21 cellular contexts compared by ENCODE assay signal in genomic region chr7:128039487-128040099, GRCh38. TPM values are rescaled to one million over a fixed set of nuclear protein-coding genes. Genes with fewer than 3 reads are reported as not detected.
DNase-seq lines count a peak whose midpoint lies in the region; TF ChIP-seq lines count a peak whose summit lies in the region.
"Had no signal": no experiment of that assay in that cellular context is flagged by ENCODE, and none has a peak within 500 bp of the region (broad histone marks: within the 10 kb centered on the region; RNA-seq: fewer than 3 reads in every experiment).

No MANE protein-coding gene starts in this region.

- intact Hi-C loops in colonic mucosa (cut with DNase I): loop anchor here (10.0 kb wide), 1 partner anchor 165 kb away; no protein-coding TSS in a partner anchor

- H3K4me1 ChIP-seq in colonic mucosa: peaks cover 8% of the 10 kb centered on the region
- H3K4me1 ChIP-seq: Caco-2 had no signal

- no peak for TF ChIP-seq CTCF in colonic mucosa (IDR thresholded peaks at IDR 0.05)

- H3K4me3 ChIP-seq in colonic mucosa (no peak overlapping the region), MG63 (no peak overlapping the region)
- H3K4me3 ChIP-seq: GM23338 had no signal

- H3K9me3 ChIP-seq in colonic mucosa: no peaks in the 10 kb centered on the region
- no peaks in the 10 kb centered on the region for H3K9me3 ChIP-seq in MG63
- H3K9me3 ChIP-seq: Caco-2, SK-N-SH had no signal

- H3K36me3 ChIP-seq in colonic mucosa (no peaks in the 10 kb centered on the region), MG63 (no peaks in the 10 kb centered on the region)

- DNase-seq in NCI-H1092 treated with DMSO at 0.1 percent for 48 hours (lab: John Stamatoyannopoulos, UW) (peak; percentile 67), NCI-H1092 (lab: John Stamatoyannopoulos, UW) (no peak), NCI-H2227 (lab: John Stamatoyannopoulos, UW; ENCODE audit: unreplicated experiment) (peak; percentile 45), colonic mucosa (peak; percentile 37), NCI-H345 (lab: John Stamatoyannopoulos, UW) (no peak), dermis blood vessel endothelial cell (no peak), MG63 (no peak)
- DNase-seq: CD8-positive, alpha-beta T cell; H9; Kasumi-1; MV-4-11; NCI-H1694 treated with DMSO at 0.1 percent for 48 hours; NCI-H510A; PC-3; SK-N-SH; SW 1271 had no signal

- H3K27me3 ChIP-seq in colonic mucosa: no peaks in the 10 kb centered on the region
- H3K27me3 ChIP-seq in MG63: no peaks in the 10 kb centered on the region

- H3K27ac ChIP-seq in colonic mucosa: no peak overlapping the region
- H3K27ac ChIP-seq: 22Rv1, C4-2B had no signal

- no peak overlapping the region for H3K9ac ChIP-seq in colonic mucosa (ENCODE audit: low read depth in 2 of 2, low read length in 2 of 2)
- H3K9ac ChIP-seq: SK-N-SH had no signal

RNA-seq across cellular contexts. Expression of gene LRRC4, which starts 8.4 kb away (rescaled TPM):
- total RNA-seq in colonic mucosa (1 to 10 TPM in 1 of 2 donors, under 1 TPM in 1; 0.17 to 1.9 TPM), dermis blood vessel endothelial cell (1.0 and 1.2 TPM in 2 replicates)
- total RNA-seq in MG63 (2014; rRNA removed; shearing (Covaris generic); ENCODE audit: low replicate concordance): not detected in 2 replicates
- total RNA-seq: Caco-2, HT-29 had no signal

Comparison
In these comparisons a context has a peak if more than half of its experiments do, and no peak if none do; other contexts are left out.
1. DNase-seq: peak in NCI-H1092 treated with DMSO at 0.1 percent for 48 hours (single experiment), NCI-H2227 (single experiment) and colonic mucosa (single experiment); none in NCI-H1092 (single experiment), NCI-H345 (single experiment), dermis blood vessel endothelial cell (single experiment) and MG63 (single experiment).